Comparison of ENCODE assay signal across 27 cellular contexts in the genomic region with DNA sequence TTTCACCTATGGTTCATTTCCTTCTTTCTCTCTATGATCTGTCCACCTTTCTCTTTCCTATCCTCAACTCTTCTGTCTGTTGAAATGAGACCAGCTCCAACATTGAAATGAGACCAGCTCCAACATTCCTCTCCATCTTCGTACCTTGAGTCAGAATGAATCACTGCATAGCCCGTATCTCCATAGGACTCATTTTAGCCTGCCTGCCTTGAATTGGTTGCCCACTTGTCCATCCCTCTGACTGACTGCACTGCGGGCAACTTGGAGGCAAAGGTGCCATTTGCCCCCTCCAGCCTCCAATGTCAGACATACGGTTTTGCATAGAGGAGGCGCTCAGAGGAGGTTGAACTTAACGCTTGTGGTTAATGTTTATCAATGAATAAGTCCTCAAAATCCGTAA.
A peak's percentile ranks its signal among the peaks of the same experiment; 100 is the strongest.
DNase-seq lines count a peak whose midpoint lies in the region; ATAC-seq, FAIRE-seq and TF ChIP-seq lines count a peak whose summit lies in the region.
"Had no signal": no experiment of that assay in that cellular context is flagged by ENCODE, and none has a peak within 500 bp of the region (broad histone marks: within the 10 kb centered on the region; RNA-seq: fewer than 3 reads in every experiment).

No MANE protein-coding gene starts in this region.

- no peaks in the 10 kb centered on the region for H4K20me1 ChIP-seq in GM23338 (replicated peaks; ENCODE audit: insufficient read depth)
- H4K20me1 ChIP-seq in PC-3 (ENCODE audit: low read length), result no peaks in the 10 kb centered on the region

- H2BK5ac ChIP-seq in trophoblast cell (ENCODE audit: low read depth, low read length, poor library complexity), result no peak overlapping the region

- H3K9ac ChIP-seq in PC-3 (ENCODE audit: low read length) (no peak overlapping the region), trophoblast cell (ENCODE audit: low read length) (no peak overlapping the region)

- H4K12ac ChIP-seq in trophoblast cell (ENCODE audit: low read depth, low read length), result no peak overlapping the region

- no peaks in the 10 kb centered on the region for H3K9me3 ChIP-seq in PC-3 (ENCODE audit: low read length)
- H3K9me3 ChIP-seq in trophoblast cell (ENCODE audit: insufficient read depth, low read depth, low read length), result no peaks in the 10 kb centered on the region
- H3K9me3 ChIP-seq: body of pancreas, esophagus squamous epithelium, lower lobe of right lung, SJCRH30, transverse colon had no signal

- H3K4me3 Mint-ChIP-seq in GM23338, result no peak overlapping the region
- no peak overlapping the region for H3K4me3 Mint-ChIP-seq in T-helper 2 cell treated with Interferon-gamma antibody and Interleukin-4, amounts not matched to agents 5 μg/mL and 100 μg/mL, for 36 hours
- H3K4me3 Mint-ChIP-seq: naive thymus-derived CD4-positive, alpha-beta T cell; stimulated activated effector memory CD8-positive, alpha-beta T cell treated with anti-CD3 and anti-CD28 coated beads, Interleukin-12 subunit alpha, Interleukin-12 subunit beta, amount 100 ng/mL, for 72 hours; T-cell had no signal

- H4K91ac ChIP-seq in trophoblast cell (ENCODE audit: low read depth, low read length), result no peak overlapping the region

- TF ChIP-seq CTCF in GM23338 (conservative IDR thresholded peaks at IDR 0.05; ENCODE audit: low read depth in 2 of 2) (no peak), PC-3 (conservative IDR thresholded peaks at IDR 0.05; ENCODE audit: low read depth, low read length) (no peak), bronchial epithelial cell (IDR thresholded peaks at IDR 0.05; ENCODE audit: insufficient read depth, low read length, severe bottlenecking) (no peak)

- H3K9me2 ChIP-seq in GM23338 (ENCODE audit: insufficient read depth) (no peaks in the 10 kb centered on the region), PC-3 (replicated peaks; ENCODE audit: low read length) (no peaks in the 10 kb centered on the region)

- H3K14ac ChIP-seq in trophoblast cell (ENCODE audit: low read length), result no peak overlapping the region

- intact Hi-C loops in PC-3 (cut with micrococcal nuclease), result loop anchor here (10.0 kb wide), 1 partner anchor 101 kb away; no protein-coding TSS in a partner anchor

- H3K4ac ChIP-seq in trophoblast cell (ENCODE audit: low read depth, low read length), result no peak overlapping the region

- ATAC-seq in GM23338, result no peak
- no peak for ATAC-seq in PC-3
- ATAC-seq: body of pancreas; lower lobe of right lung; naive thymus-derived CD4-positive, alpha-beta T cell; Panc1; stimulated activated effector memory CD8-positive, alpha-beta T cell treated with anti-CD3 and anti-CD28 coated beads, Interleukin-12 subunit alpha, Interleukin-12 subunit beta, amount 100 ng/mL, for 72 hours; T-cell had no signal

- no peak overlapping the region for H2BK12ac ChIP-seq in trophoblast cell (ENCODE audit: low read length)

- peaks cover 10% of the 10 kb centered on the region; the same call in 1 of the 2 replicates for H3K4me1 ChIP-seq in GM23338 (ENCODE audit: insufficient read depth)
- H3K4me1 ChIP-seq in PC-3 (ENCODE audit: insufficient read depth, low read length), result no peaks in the 10 kb centered on the region
- no peaks in the 10 kb centered on the region for H3K4me1 ChIP-seq in trophoblast cell (ENCODE audit: control insufficient read depth in 1 of 2, insufficient read depth in 2 of 2, low read length in 2 of 2)
- H3K4me1 ChIP-seq: body of pancreas, esophagus squamous epithelium, lower lobe of right lung, SJCRH30, transverse colon had no signal

- H3K18ac ChIP-seq in trophoblast cell (ENCODE audit: low read length), result no peak overlapping the region

- no TSS peak for BruUV-seq in PC-3 (replicated peaks; lab: Mats Ljungman, UMichigan)

- H3K27me3 Mint-ChIP-seq in GM23338 (ENCODE audit: insufficient read depth, low read depth, poor library complexity), result no peaks in the 10 kb centered on the region
- H3K27me3 Mint-ChIP-seq in T-helper 2 cell treated with Interferon-gamma antibody and Interleukin-4, amounts not matched to agents 5 μg/mL and 100 μg/mL, for 36 hours (ENCODE audit: low read depth), result no peaks in the 10 kb centered on the region
- H3K27me3 Mint-ChIP-seq: T-cell had no signal

- H3K4me3 ChIP-seq in GM23338, result no peak overlapping the region
- no peak overlapping the region for H3K4me3 ChIP-seq in PC-3 (ENCODE audit: low read length)
- no peak overlapping the region for H3K4me3 ChIP-seq in bronchial epithelial cell (ENCODE audit: low read depth, low read length)
- H3K4me3 ChIP-seq in trophoblast cell (ENCODE audit: low read depth, low read length), result no peak overlapping the region
- H3K4me3 ChIP-seq: body of pancreas, esophagus squamous epithelium, lower lobe of right lung, SJCRH30, transverse colon had no signal

- no peaks in the 10 kb centered on the region for H3K36me3 ChIP-seq in GM23338 (ENCODE audit: insufficient read depth)
- no peaks in the 10 kb centered on the region for H3K36me3 ChIP-seq in PC-3 (ENCODE audit: low read depth, low read length)
- no peaks in the 10 kb centered on the region for H3K36me3 ChIP-seq in bronchial epithelial cell (ENCODE audit: control insufficient read depth, insufficient read depth, low read length)
- H3K36me3 ChIP-seq in trophoblast cell (ENCODE audit: control insufficient read depth in 1 of 2, insufficient read depth in 2 of 2, low read length in 2 of 2), result no peaks in the 10 kb centered on the region
- H3K36me3 ChIP-seq: esophagus squamous epithelium, lower lobe of right lung, SJCRH30, transverse colon had no signal

- no peak overlapping the region for H2AK5ac ChIP-seq in trophoblast cell (ENCODE audit: low read length)

- H3K27me3 ChIP-seq in GM23338 (ENCODE audit: insufficient read depth) (no peaks in the 10 kb centered on the region), PC-3 (ENCODE audit: low read length) (0 out of 2 replicates have a peak, but pooled peaks cover 9% of the 10 kb centered on the region), bronchial epithelial cell (ENCODE audit: control insufficient read depth, insufficient read depth, low read length) (no peaks in the 10 kb centered on the region), trophoblast cell (ENCODE audit: insufficient read depth, low read length) (no peaks in the 10 kb centered on the region)
- H3K27me3 ChIP-seq: body of pancreas, esophagus squamous epithelium, SJCRH30, transverse colon had no signal

- H3K9me3 Mint-ChIP-seq in GM23338, result no peaks in the 10 kb centered on the region
- no peaks in the 10 kb centered on the region for H3K9me3 Mint-ChIP-seq in T-helper 2 cell treated with Interferon-gamma antibody and Interleukin-4, amounts not matched to agents 5 μg/mL and 100 μg/mL, for 36 hours
- H3K9me3 Mint-ChIP-seq: T-cell had no signal

- no peak overlapping the region for H2BK120ac ChIP-seq in trophoblast cell (ENCODE audit: insufficient read depth, low read length, poor library complexity)

- H3K79me2 ChIP-seq in GM23338 (replicated peaks; ENCODE audit: insufficient read depth) (no peaks in the 10 kb centered on the region), PC-3 (ENCODE audit: low read length) (no peaks in the 10 kb centered on the region), trophoblast cell (ENCODE audit: control insufficient read depth, insufficient read depth, low read length, poor library complexity) (no peaks in the 10 kb centered on the region)

- H3K4me2 ChIP-seq in GM23338 (no peak overlapping the region), PC-3 (ENCODE audit: low read length) (no peak overlapping the region), trophoblast cell (ENCODE audit: low read length) (no peak overlapping the region)

- peaks cover 5% of the 10 kb centered on the region; the same call in 2 of the 3 replicates for H3K4me1 Mint-ChIP-seq in GM23338
- H3K4me1 Mint-ChIP-seq in T-helper 2 cell treated with Interferon-gamma antibody and Interleukin-4, amounts not matched to agents 5 μg/mL and 100 μg/mL, for 36 hours (ENCODE audit: low read depth), result no peaks in the 10 kb centered on the region
- H3K4me1 Mint-ChIP-seq: naive thymus-derived CD4-positive, alpha-beta T cell; stimulated activated effector memory CD8-positive, alpha-beta T cell treated with anti-CD3 and anti-CD28 coated beads, Interleukin-12 subunit alpha, Interleukin-12 subunit beta, amount 100 ng/mL, for 72 hours; T-cell had no signal

- no peaks in the 10 kb centered on the region for H3K79me1 ChIP-seq in trophoblast cell (ENCODE audit: low read length)

- no peak for DNase-seq in GM23338 (ENCODE audit: low spot score)
- DNase-seq in PC-3, result peak; percentile 8
- DNase-seq in bronchial epithelial cell (ENCODE audit: low read depth), result peak; percentile 46
- peak; percentile 2 to 14 for DNase-seq in trophoblast cell
- no peak for DNase-seq in stimulated activated naive CD4-positive, alpha-beta T cell treated with Interleukin-2 at 50 U/mL for 16 hours (lab: John Stamatoyannopoulos, UW)
- no peak for DNase-seq in NCI-H146 (lab: John Stamatoyannopoulos, UW)
- no peak for DNase-seq in T-helper 2 cell treated with Interferon-gamma antibody and Interleukin-4, amounts not matched to agents 5 μg/mL and 100 μg/mL, for 36 hours (ENCODE audit: low spot score)
- no peak for DNase-seq in UCSD-AML1 (lab: John Stamatoyannopoulos, UW; ENCODE audit: unreplicated experiment)
- DNase-seq: activated CD4-positive, alpha-beta T cell treated with anti-CD3 and anti-CD28 coated beads, Interleukin-2, amount 50 U/mL, for 1 hour; activated CD4-positive, CD25-positive, alpha-beta regulatory T cell; activated naive CD4-positive, alpha-beta T cell; body of pancreas; C1 segment of cervical spinal cord; cerebellar nuclear complex; esophagus squamous epithelium; KBM-7; lower lobe of right lung; naive thymus-derived CD4-positive, alpha-beta T cell; NCI-H1105 treated with DMSO at 0.1 percent for 48 hours; NCI-H2029; NCI-H526 treated with DMSO at 0.1 percent for 48 hours; SJCRH30; T-cell; transverse colon had no signal

- H4K8ac ChIP-seq in trophoblast cell (ENCODE audit: low read depth, low read length), result no peak overlapping the region

- no peaks in the 10 kb centered on the region for H3K36me3 Mint-ChIP-seq in GM23338 (ENCODE audit: low read depth)
- H3K36me3 Mint-ChIP-seq in T-helper 2 cell treated with Interferon-gamma antibody and Interleukin-4, amounts not matched to agents 5 μg/mL and 100 μg/mL, for 36 hours (ENCODE audit: low read depth), result no peaks in the 10 kb centered on the region
- H3K36me3 Mint-ChIP-seq: naive thymus-derived CD4-positive, alpha-beta T cell; stimulated activated effector memory CD8-positive, alpha-beta T cell treated with anti-CD3 and anti-CD28 coated beads, Interleukin-12 subunit alpha, Interleukin-12 subunit beta, amount 100 ng/mL, for 72 hours; T-cell had no signal

- no CpG with 5 or more reads among the region's 7 CpGs for WGBS in trophoblast cell (ENCODE audit: extremely low coverage, insufficient coverage, insufficient read length)

- no peak overlapping the region for H3K27ac Mint-ChIP-seq in GM23338
- H3K27ac Mint-ChIP-seq in T-helper 2 cell treated with Interferon-gamma antibody and Interleukin-4, amounts not matched to agents 5 μg/mL and 100 μg/mL, for 36 hours, result no peak overlapping the region
- H3K27ac Mint-ChIP-seq: naive thymus-derived CD4-positive, alpha-beta T cell; stimulated activated effector memory CD8-positive, alpha-beta T cell treated with anti-CD3 and anti-CD28 coated beads, Interleukin-12 subunit alpha, Interleukin-12 subunit beta, amount 100 ng/mL, for 72 hours; T-cell had no signal

- peak overlapping the region; percentile 49; the same call in 1 of the 2 replicates for H2AFZ ChIP-seq in GM23338
- H2AFZ ChIP-seq in PC-3 (ENCODE audit: low read length), result no peak overlapping the region
- no peak overlapping the region for H2AFZ ChIP-seq in trophoblast cell (ENCODE audit: insufficient read depth, low read length, poor library complexity)

- POLR2A ChIA-PET in PC-3 (lab: Charles Lee; ENCODE audit: unreplicated experiment), result no interaction called here

- H3K23ac ChIP-seq in trophoblast cell (ENCODE audit: low read length), result no peak overlapping the region

- FAIRE-seq in bronchial epithelial cell (lab: Jason Lieb, UNC), result no peak
- FAIRE-seq: frontal cortex had no signal

- CTCF ChIA-PET in PC-3 (lab: Charles Lee), result interaction anchor here (0.7 kb wide), 1 partner anchor 188 kb away, joined by 3 read pairs; no protein-coding TSS in a partner anchor

- no peak overlapping the region for H3K27ac ChIP-seq in GM23338 (ENCODE audit: low read depth)
- H3K27ac ChIP-seq in PC-3 (ENCODE audit: low read length), result no peak overlapping the region
- no peak overlapping the region for H3K27ac ChIP-seq in trophoblast cell (ENCODE audit: low read depth, low read length)
- H3K27ac ChIP-seq: body of pancreas, esophagus squamous epithelium, lower lobe of right lung, SJCRH30, transverse colon had no signal

- H3F3A ChIP-seq in GM23338 (replicated peaks; ENCODE audit: low read depth), result no peaks in the 10 kb centered on the region
- H3F3A ChIP-seq in PC-3 (ENCODE audit: low read length, unreplicated experiment), result no peaks in the 10 kb centered on the region

Comparison
In these comparisons a context has a peak if more than half of its experiments do, and no peak if none do; other contexts are left out.
1. DNase-seq: peak in PC-3 (single experiment), bronchial epithelial cell (single experiment) and trophoblast cell (2 of 2); none in GM23338 (single experiment), stimulated activated naive CD4-positive, alpha-beta T cell treated with Interleukin-2 at 50 U/mL for 16 hours (single experiment), NCI-H146 (single experiment), T-helper 2 cell treated with Interferon-gamma antibody and Interleukin-4, amounts not matched to agents 5 μg/mL and 100 μg/mL, for 36 hours (single experiment) and UCSD-AML1 (single experiment).